In genomic region chrX:44898411-44899221, GRCh38 we compare ENCODE assay signal across 9 cellular contexts. TPM values are rescaled to one million over a fixed set of nuclear protein-coding genes. Genes with fewer than 3 reads are reported as not detected.
DNase-seq lines count a peak whose midpoint lies in the region; ATAC-seq, FAIRE-seq and TF ChIP-seq lines count a peak whose summit lies in the region.
"Had no signal": no experiment of that assay in that cellular context is flagged by ENCODE, and none has a peak within 500 bp of the region (broad histone marks: within the 10 kb centered on the region; RNA-seq: fewer than 3 reads in every experiment).

No MANE protein-coding gene starts in this region.

- H3K4me1 Mint-ChIP-seq in HFFc6 (ENCODE audit: low read depth): peaks cover 20% of the 10 kb centered on the region

- no peak overlapping the region for H3K27ac Mint-ChIP-seq in HFFc6

- TF ChIP-seq POLR2A in adrenal gland (IDR thresholded peaks at IDR 0.05): no peak

- no peaks in the 10 kb centered on the region for H3K9me3 ChIP-seq in right cardiac atrium (ENCODE audit: control insufficient read depth, low read length)
- no peaks in the 10 kb centered on the region for H3K9me3 ChIP-seq in thymus (ENCODE audit: control insufficient read depth)
- peaks cover 1% of the 10 kb centered on the region for H3K9me3 ChIP-seq in small intestine (ENCODE audit: control insufficient read depth, low read depth)
- peaks cover 0 to 21% (median 0%) of the 10 kb centered on the region in 3 donors for H3K9me3 ChIP-seq in adrenal gland (replicated peaks in 1 of 3)

- no peak overlapping the region for H3K27ac ChIP-seq in right cardiac atrium (ENCODE audit: low read length)
- H3K27ac ChIP-seq in thymus (ENCODE audit: low read depth): peak overlapping the region; percentile 18
- H3K27ac ChIP-seq in small intestine (ENCODE audit: low read depth in 1 of 2, low read length in 1 of 2): no peak overlapping the region
- H3K27ac ChIP-seq in adrenal gland: no peak overlapping the region

- FAIRE-seq in bronchial epithelial cell (lab: Jason Lieb, UNC): no peak
- no peak for FAIRE-seq in small intestine (lab: Jason Lieb, UNC)

- H3K27me3 Mint-ChIP-seq in HFFc6 (ENCODE audit: insufficient read depth): no peaks in the 10 kb centered on the region

- H3K9me3 Mint-ChIP-seq in HFFc6: peaks cover 12% of the 10 kb centered on the region; the same call in 1 of the 2 replicates

- DNase-seq in right cardiac atrium (no peak), Right ventricle myocardium superior (no peak), NCI-H2171 (lab: John Stamatoyannopoulos, UW) (peak; percentile 1), bronchial epithelial cell (ENCODE audit: low read depth) (peak; percentile 76), small intestine (no peak), HFFc6 (no peak), adrenal gland (no peak)

- no peak overlapping the region for H3K4me3 ChIP-seq in right cardiac atrium (ENCODE audit: low read length)
- no peak overlapping the region for H3K4me3 ChIP-seq in bronchial epithelial cell (ENCODE audit: low read depth, low read length)
- no peak overlapping the region for H3K4me3 ChIP-seq in thymus (ENCODE audit: low read length)
- no peak overlapping the region for H3K4me3 ChIP-seq in small intestine (ENCODE audit: low read depth in 1 of 2, low read length in 2 of 2)
- H3K4me3 ChIP-seq in adrenal gland: no peak overlapping the region

- ATAC-seq in right cardiac atrium (peak; percentile 45 to 85), Right ventricle myocardium superior (ENCODE audit: poor library complexity) (no peak)

- H3K36me3 ChIP-seq in bronchial epithelial cell (ENCODE audit: control insufficient read depth, insufficient read depth, low read length) (no peaks in the 10 kb centered on the region), thymus (ENCODE audit: control insufficient read depth, insufficient read depth) (no peaks in the 10 kb centered on the region), small intestine (ENCODE audit: control insufficient read depth in 2 of 2, insufficient read depth in 2 of 2, low read length in 2 of 2) (no peaks in the 10 kb centered on the region), adrenal gland (replicated peaks in 1 of 2) (no peaks in the 10 kb centered on the region)

- H3K4me1 ChIP-seq in right cardiac atrium (ENCODE audit: control insufficient read depth, insufficient read depth, low read length) (peaks cover 5% of the 10 kb centered on the region), thymus (ENCODE audit: control insufficient read depth, insufficient read depth, low read length) (peaks cover 9% of the 10 kb centered on the region), small intestine (ENCODE audit: control insufficient read depth in 2 of 2, insufficient read depth in 1 of 2, low read depth in 1 of 2, low read length in 1 of 2) (peaks cover 0 to 7% of the 10 kb centered on the region in 2 donors), adrenal gland (replicated peaks in 1 of 2) (peaks cover 0 to 15% of the 10 kb centered on the region in 2 donors)

- intact Hi-C loops in right cardiac atrium (cut with DNase I): no loop called here
- intact Hi-C loops in Right ventricle myocardium superior (cut with DNase I): loop anchor here (5.0 kb wide), 1 partner anchor 361 kb away; no protein-coding TSS in a partner anchor
- intact Hi-C loops in adrenal gland (cut with DNase I): no loop called here

- 77% methylated on average over 3 of the region's 3 CpGs for WGBS in right cardiac atrium
- 66% methylated on average over 3 of the region's 3 CpGs for WGBS in thymus
- WGBS in small intestine, 3 donors: 82 to 84% (median 84%) methylated on average over 3 of the region's 3 CpGs
- WGBS in adrenal gland, 4 donors: 79 to 97% (median 87%) methylated on average over 3 of the region's 3 CpGs

- H3K4me3 Mint-ChIP-seq in HFFc6: no peak overlapping the region

- H3K27me3 ChIP-seq in right cardiac atrium (ENCODE audit: control insufficient read depth, insufficient read depth) (no peaks in the 10 kb centered on the region), bronchial epithelial cell (ENCODE audit: control insufficient read depth, insufficient read depth, low read length) (no peaks in the 10 kb centered on the region), thymus (ENCODE audit: control insufficient read depth, insufficient read depth) (no peaks in the 10 kb centered on the region), small intestine (ENCODE audit: control insufficient read depth in 2 of 2, insufficient read depth in 2 of 2, low read length in 2 of 2) (no peaks in the 10 kb centered on the region), adrenal gland (no peaks in the 10 kb centered on the region)

- TF ChIP-seq CTCF in bronchial epithelial cell (IDR thresholded peaks at IDR 0.05; ENCODE audit: insufficient read depth, low read length, severe bottlenecking) (no peak), HFFc6 (IDR thresholded peaks at IDR 0.05) (no peak), adrenal gland (IDR thresholded peaks at IDR 0.05) (no peak)

- H3K36me3 Mint-ChIP-seq in HFFc6 (ENCODE audit: low read depth): peaks cover 10% of the 10 kb centered on the region; the same call in 1 of the 2 replicates

RNA-seq across cellular contexts. Expression of gene KDM6A, which starts 25.6 kb away (rescaled TPM):
- 10 to 100 TPM; 12.9 to 20.0 (median 15.5) TPM for total RNA-seq in right cardiac atrium
- polyA plus RNA-seq in right cardiac atrium: 4.5 TPM
- total RNA-seq in Right ventricle myocardium superior: 12.8 TPM
- 11.1 and 24.6 TPM in 2 replicates for total RNA-seq in bronchial epithelial cell
- polyA plus RNA-seq in thymus: 20.9 TPM
- polyA plus RNA-seq in small intestine: 10 to 100 TPM in 2 of 3 donors, 1 to 10 TPM in 1; 9.5 to 16.8 (median 12.1) TPM
- total RNA-seq in HFFc6 (2021; fragmentation: NEBNext Ultra II Directional; extraction: Animal tissue kit (Norgen Biotek cat#: 25700)): 10 to 100 TPM in 2 of 6 experiments, 1 to 10 TPM in 4; 6.4 to 14.3 (median 9.0) TPM
- 10 to 100 TPM; 20.1 to 37.9 (median 27.3) TPM for total RNA-seq in adrenal gland
- 10 to 100 TPM in 2 of 3 donors, 1 to 10 TPM in 1; 4.1 to 16.5 (median 15.8) TPM for polyA plus RNA-seq in adrenal gland

RNA-seq across cellular contexts. Expression of gene DUSP21, which starts 54.8 kb away (rescaled TPM):
- total RNA-seq in right cardiac atrium (not detected), Right ventricle myocardium superior (not detected), bronchial epithelial cell (not detected in 2 replicates), adrenal gland (not detected)
- polyA plus RNA-seq in right cardiac atrium (not detected), thymus (not detected), small intestine (1 to 10 TPM in 2 of 3 donors, under 1 TPM in 1; 0.22 to 2.2 (median 2.2) TPM), adrenal gland (not detected)
- not detected for total RNA-seq in HFFc6 (2021; fragmentation: NEBNext Ultra II Directional; extraction: Animal tissue kit (Norgen Biotek cat#: 25700))
- total RNA-seq: dermis microvascular lymphatic vessel endothelial cell had no signal

Comparison
In these comparisons a context has a peak if more than half of its experiments do, and no peak if none do; other contexts are left out.
1. DNase-seq: peak in NCI-H2171 (single experiment) and bronchial epithelial cell (single experiment); none in right cardiac atrium (0 of 3), Right ventricle myocardium superior (single experiment), small intestine (single experiment), HFFc6 (single experiment) and adrenal gland (0 of 7).